18 cellular contexts compared by ENCODE assay signal in genomic region chr12:95390192-95390591, GRCh38.
DNase-seq lines count a peak whose midpoint lies in the region; ATAC-seq lines count a peak whose summit lies in the region.
"Had no signal": no experiment of that assay in that cellular context is flagged by ENCODE, and none has a peak within 500 bp of the region (broad histone marks: within the 10 kb centered on the region; RNA-seq: fewer than 3 reads in every experiment).

No MANE protein-coding gene starts in this region.

- H3K4me3 Mint-ChIP-seq in memory B cell, result peak overlapping the region; percentile 67
- H3K4me3 Mint-ChIP-seq: mesothelial cell of epicardium; neural crest cell; stimulated activated naive CD8-positive, alpha-beta T cell treated with anti-CD3 and anti-CD28 coated beads, Interleukin-15, Interleukin-2, amounts not matched to agents 100 ng/mL and 50 ng/mL, for 24 hours; T-helper 1 cell treated with Interleukin-12 subunit alpha and Interleukin-12 subunit beta and Interleukin-4 antibody, amounts not matched to agents 30 μg/mL and 1 μg/mL, for 36 hours had no signal

- H3K9me3 Mint-ChIP-seq in memory B cell, result peaks cover 2% of the 10 kb centered on the region
- H3K9me3 Mint-ChIP-seq: stimulated activated naive CD8-positive, alpha-beta T cell treated with anti-CD3 and anti-CD28 coated beads, Interleukin-15, Interleukin-2, amounts not matched to agents 100 ng/mL and 50 ng/mL, for 24 hours had no signal

- no peak overlapping the region for H3K27ac Mint-ChIP-seq in memory B cell
- H3K27ac Mint-ChIP-seq: mesothelial cell of epicardium; stimulated activated naive CD8-positive, alpha-beta T cell treated with anti-CD3 and anti-CD28 coated beads, Interleukin-15, Interleukin-2, amounts not matched to agents 100 ng/mL and 50 ng/mL, for 24 hours; T-helper 1 cell treated with Interleukin-12 subunit alpha and Interleukin-12 subunit beta and Interleukin-4 antibody, amounts not matched to agents 30 μg/mL and 1 μg/mL, for 36 hours had no signal

- peaks cover 22% of the 10 kb centered on the region for H3K4me1 Mint-ChIP-seq in memory B cell
- H3K4me1 Mint-ChIP-seq: neural crest cell had no signal

- peaks cover 2% of the 10 kb centered on the region for H3K27me3 Mint-ChIP-seq in memory B cell

- intact Hi-C loops in cardiac septum (cut with DNase I), result no loop called here

- ATAC-seq in GM19043 (IDR thresholded peaks at IDR 0.05; ENCODE audit: low read depth, unreplicated experiment), result peak; percentile 69
- peak; percentile 84 for ATAC-seq in GM21723 (IDR thresholded peaks at IDR 0.05; ENCODE audit: unreplicated experiment)
- peak; percentile 45 for ATAC-seq in HG03280 (IDR thresholded peaks at IDR 0.05; ENCODE audit: unreplicated experiment)
- peak; percentile 61 for ATAC-seq in memory B cell (ENCODE audit: low read depth)
- ATAC-seq in HG03469 (IDR thresholded peaks at IDR 0.05; ENCODE audit: unreplicated experiment), result no peak
- ATAC-seq in activated CD4-positive, CD25-positive, alpha-beta regulatory T cell treated with anti-CD3 and anti-CD28 coated beads, Interleukin-2, amount 50 U/mL, for 24 hours, result no peak
- ATAC-seq: upper lobe of right lung had no signal

- H3K36me3 Mint-ChIP-seq in memory B cell, result no peaks in the 10 kb centered on the region
- H3K36me3 Mint-ChIP-seq: mesothelial cell of epicardium had no signal

- DNase-seq in memory B cell (ENCODE audit: low spot score in 2 of 2), result no peak
- no peak for DNase-seq in NCI-H748 (lab: John Stamatoyannopoulos, UW; ENCODE audit: unreplicated experiment)
- no peak for DNase-seq in cardiac septum (ENCODE audit: low spot score)
- DNase-seq: activated CD4-positive, alpha-beta T cell treated with anti-CD3 and anti-CD28 coated beads for 1 hour; activated gamma-delta T cell treated with Interleukin-2 at 50 U/mL for 16 hours; kidney glomerular epithelial cell; NCI-H1105 treated with DMSO at 0.1 percent for 48 hours; SHP77; upper lobe of right lung had no signal

Comparison
In these comparisons a context has a peak if more than half of its experiments do, and no peak if none do; other contexts are left out.
1. ATAC-seq: peak in GM19043 (single experiment), GM21723 (single experiment), HG03280 (single experiment) and memory B cell (single experiment); none in HG03469 (single experiment) and activated CD4-positive, CD25-positive, alpha-beta regulatory T cell treated with anti-CD3 and anti-CD28 coated beads, Interleukin-2, amount 50 U/mL, for 24 hours (0 of 2).